In genomic region chr7:140972344-140972743, GRCh38 we compare ENCODE assay signal across 16 cellular contexts. TPM values are rescaled to one million over a fixed set of nuclear protein-coding genes. Genes with fewer than 3 reads are reported as not detected.
DNase-seq lines count a peak whose midpoint lies in the region; ATAC-seq and TF ChIP-seq lines count a peak whose summit lies in the region.
"Had no signal": no experiment of that assay in that cellular context is flagged by ENCODE, and none has a peak within 500 bp of the region (broad histone marks: within the 10 kb centered on the region; RNA-seq: fewer than 3 reads in every experiment).

No MANE protein-coding gene starts in this region.

- no peaks in the 10 kb centered on the region for H3K9me3 Mint-ChIP-seq in GM23338
- H3K9me3 Mint-ChIP-seq in effector memory CD8-positive, alpha-beta T cell, result no peaks in the 10 kb centered on the region
- H3K9me3 Mint-ChIP-seq: CD8-positive, alpha-beta T cell had no signal

- H3K4me1 ChIP-seq in GM23338 (ENCODE audit: insufficient read depth) (no peaks in the 10 kb centered on the region), hepatocyte (ENCODE audit: insufficient read depth) (peaks cover 23% of the 10 kb centered on the region), trophoblast cell (ENCODE audit: control insufficient read depth in 1 of 2, insufficient read depth in 2 of 2, low read length in 2 of 2) (peaks cover 2 to 3% of the 10 kb centered on the region in 2 experiments)

- H3K36me3 Mint-ChIP-seq in GM23338 (ENCODE audit: low read depth), result no peaks in the 10 kb centered on the region
- no peaks in the 10 kb centered on the region for H3K36me3 Mint-ChIP-seq in effector memory CD8-positive, alpha-beta T cell (ENCODE audit: insufficient read depth)
- H3K36me3 Mint-ChIP-seq: CD4-positive, CD25-positive, alpha-beta regulatory T cell; CD8-positive, alpha-beta T cell had no signal

- H2BK120ac ChIP-seq in trophoblast cell (ENCODE audit: insufficient read depth, low read length, poor library complexity), result peak overlapping the region; percentile 43

- H3K27me3 ChIP-seq in GM23338 (ENCODE audit: insufficient read depth), result no peaks in the 10 kb centered on the region
- H3K27me3 ChIP-seq in hepatocyte, result no peaks in the 10 kb centered on the region
- no peaks in the 10 kb centered on the region for H3K27me3 ChIP-seq in trophoblast cell (ENCODE audit: insufficient read depth, low read length)
- H3K27me3 ChIP-seq: BLaER1 had no signal

- no peak overlapping the region for H3K18ac ChIP-seq in trophoblast cell (ENCODE audit: low read length)

- no peaks in the 10 kb centered on the region for H3K9me3 ChIP-seq in hepatocyte (ENCODE audit: low read depth)
- no peaks in the 10 kb centered on the region for H3K9me3 ChIP-seq in trophoblast cell (ENCODE audit: insufficient read depth, low read depth, low read length)
- H3K9me3 ChIP-seq: BLaER1, Caco-2 had no signal

- no peak overlapping the region for H4K8ac ChIP-seq in trophoblast cell (ENCODE audit: low read depth, low read length)

- H3K4me3 ChIP-seq in GM23338, result no peak overlapping the region
- H3K4me3 ChIP-seq in hepatocyte, result no peak overlapping the region
- H3K4me3 ChIP-seq in trophoblast cell (ENCODE audit: low read depth, low read length), result no peak overlapping the region
- H3K4me3 ChIP-seq: BLaER1 had no signal

- H4K12ac ChIP-seq in trophoblast cell (ENCODE audit: low read depth, low read length), result no peak overlapping the region

- H2AFZ ChIP-seq in GM23338 (0 out of 2 replicates have a peak overlapping the region, but pooled peaks have one; percentile 82), hepatocyte (no peak overlapping the region), trophoblast cell (ENCODE audit: insufficient read depth, low read length, poor library complexity) (no peak overlapping the region)

- WGBS in hepatocyte (ENCODE audit: low lambda C conversion rate, missing lambda C conversion rate), result 88% methylated on average over 2 of the region's 2 CpGs
- no CpG with 5 or more reads among the region's 2 CpGs for WGBS in trophoblast cell (ENCODE audit: extremely low coverage, insufficient coverage, insufficient read length)

- H3K23ac ChIP-seq in trophoblast cell (ENCODE audit: low read length), result no peak overlapping the region

- H3K4me2 ChIP-seq in GM23338 (no peak overlapping the region), hepatocyte (no peak overlapping the region), trophoblast cell (ENCODE audit: low read length) (no peak overlapping the region)

- no peak overlapping the region for H2BK12ac ChIP-seq in trophoblast cell (ENCODE audit: low read length)

- H2BK5ac ChIP-seq in trophoblast cell (ENCODE audit: low read depth, low read length, poor library complexity), result no peak overlapping the region

- H3K9me2 ChIP-seq in GM23338 (ENCODE audit: insufficient read depth), result no peaks in the 10 kb centered on the region
- no peaks in the 10 kb centered on the region for H3K9me2 ChIP-seq in hepatocyte (replicated peaks; ENCODE audit: insufficient read depth)

- H3K14ac ChIP-seq in trophoblast cell (ENCODE audit: low read length), result no peak overlapping the region

- H4K20me1 ChIP-seq in GM23338 (replicated peaks; ENCODE audit: insufficient read depth) (no peaks in the 10 kb centered on the region), hepatocyte (ENCODE audit: insufficient read depth, poor library complexity, severe bottlenecking) (no peaks in the 10 kb centered on the region)
- H4K20me1 ChIP-seq: BLaER1 had no signal

- TF ChIP-seq CTCF in GM23338 (conservative IDR thresholded peaks at IDR 0.05; ENCODE audit: low read depth in 2 of 2) (no peak), hepatocyte (IDR thresholded peaks at IDR 0.05; ENCODE audit: poor library complexity) (no peak)

- no peak overlapping the region for H3K4ac ChIP-seq in trophoblast cell (ENCODE audit: low read depth, low read length)

- no peak overlapping the region for H3K9ac ChIP-seq in trophoblast cell (ENCODE audit: low read length)
- H3K9ac ChIP-seq: BLaER1 had no signal

- H3K79me2 ChIP-seq in GM23338 (replicated peaks; ENCODE audit: insufficient read depth), result no peaks in the 10 kb centered on the region
- H3K79me2 ChIP-seq in hepatocyte, result no peaks in the 10 kb centered on the region
- no peaks in the 10 kb centered on the region for H3K79me2 ChIP-seq in trophoblast cell (ENCODE audit: control insufficient read depth, insufficient read depth, low read length, poor library complexity)

- DNase-seq in GM23338 (ENCODE audit: low spot score), result no peak
- no peak for DNase-seq in hepatocyte (ENCODE audit: low spot score)
- no peak for DNase-seq in trophoblast cell
- no peak for DNase-seq in stimulated activated naive CD4-positive, alpha-beta T cell (lab: John Stamatoyannopoulos, UW)
- no peak for DNase-seq in ecto neural progenitor cell (ENCODE audit: low spot score)
- DNase-seq in effector memory CD8-positive, alpha-beta T cell, result no peak
- DNase-seq: CD4-positive, CD25-positive, alpha-beta regulatory T cell; CD8-positive, alpha-beta T cell; DMS153; DND-41; H7; HCEC 1CT had no signal

- ATAC-seq in GM23338, result no peak
- no peak for ATAC-seq in effector memory CD8-positive, alpha-beta T cell (replicated peaks)
- ATAC-seq: CD8-positive, alpha-beta T cell had no signal

- no peaks in the 10 kb centered on the region for H3K4me1 Mint-ChIP-seq in GM23338
- H3K4me1 Mint-ChIP-seq in effector memory CD8-positive, alpha-beta T cell (ENCODE audit: low read depth in 2 of 2), result no peaks in the 10 kb centered on the region
- H3K4me1 Mint-ChIP-seq: B cell; CD4-positive, CD25-positive, alpha-beta regulatory T cell had no signal

- H3K27me3 Mint-ChIP-seq in GM23338 (ENCODE audit: insufficient read depth, low read depth, poor library complexity), result peaks cover 2% of the 10 kb centered on the region
- H3K27me3 Mint-ChIP-seq in effector memory CD8-positive, alpha-beta T cell, result peaks cover 7 to 35% of the 10 kb centered on the region in 2 donors

- H3K27ac Mint-ChIP-seq in GM23338, result no peak overlapping the region
- H3K27ac Mint-ChIP-seq in effector memory CD8-positive, alpha-beta T cell, result no peak overlapping the region
- H3K27ac Mint-ChIP-seq: B cell; CD4-positive, CD25-positive, alpha-beta regulatory T cell; CD8-positive, alpha-beta T cell had no signal

- H2AK5ac ChIP-seq in trophoblast cell (ENCODE audit: low read length), result no peak overlapping the region

- H3K79me1 ChIP-seq in trophoblast cell (ENCODE audit: low read length), result no peaks in the 10 kb centered on the region

- H3K4me3 Mint-ChIP-seq in GM23338, result no peak overlapping the region
- H3K4me3 Mint-ChIP-seq in effector memory CD8-positive, alpha-beta T cell, result no peak overlapping the region
- H3K4me3 Mint-ChIP-seq: B cell; CD4-positive, CD25-positive, alpha-beta regulatory T cell; CD8-positive, alpha-beta T cell had no signal

- H3K36me3 ChIP-seq in GM23338 (ENCODE audit: insufficient read depth), result no peaks in the 10 kb centered on the region
- H3K36me3 ChIP-seq in hepatocyte (replicated peaks; ENCODE audit: insufficient read depth, low read depth), result no peaks in the 10 kb centered on the region
- no peaks in the 10 kb centered on the region for H3K36me3 ChIP-seq in trophoblast cell (ENCODE audit: control insufficient read depth in 1 of 2, insufficient read depth in 2 of 2, low read length in 2 of 2)
- H3K36me3 ChIP-seq: BLaER1 had no signal

- peak overlapping the region; percentile 24 for H4K91ac ChIP-seq in trophoblast cell (ENCODE audit: low read depth, low read length)

- no peak overlapping the region for H3K27ac ChIP-seq in GM23338 (ENCODE audit: low read depth)
- H3K27ac ChIP-seq in hepatocyte, result peak overlapping the region; percentile 21
- no peak overlapping the region for H3K27ac ChIP-seq in trophoblast cell (ENCODE audit: low read depth, low read length)
- H3K27ac ChIP-seq: BLaER1, C4-2B had no signal

- H3F3A ChIP-seq in GM23338 (replicated peaks; ENCODE audit: low read depth), result no peaks in the 10 kb centered on the region

TF ChIP-seq in GM23338, 12 proteins besides CTCF, POLR2A, EP300 and RAD21 (continues in another document):
- no peak for TF ChIP-seq EZH2 (IDR thresholded peaks at IDR 0.05; ENCODE audit: low read depth, unreplicated experiment)

RNA-seq across cellular contexts. Expression of gene MRPS33, which starts 42.4 kb away (rescaled TPM):
- 23.1 and 35.0 TPM in 2 replicates for total RNA-seq in GM23338 (2014; rRNA removed; shearing (Covaris generic))
- polyA plus RNA-seq in GM23338 (2016; fragmentation: Nextera tagmentation; extraction: Ambion mirVana) (134 and 140 TPM in 2 replicates), hepatocyte (71.0 and 82.9 TPM in 2 replicates)
- total RNA-seq in hepatocyte, result 33.8 and 37.6 TPM in 2 replicates
- polyA plus RNA-seq in trophoblast cell (2013), result 65.8 and 66.5 TPM in 2 replicates

RNA-seq across cellular contexts. Expression of gene BRAF, which starts 47.6 kb away (rescaled TPM):
- 36.8 and 47.0 TPM in 2 replicates for total RNA-seq in GM23338 (2014; rRNA removed; shearing (Covaris generic))
- 12.3 and 14.6 TPM in 2 replicates for polyA plus RNA-seq in GM23338 (2016; fragmentation: Nextera tagmentation; extraction: Ambion mirVana)
- total RNA-seq in hepatocyte, result 38.5 and 42.0 TPM in 2 replicates
- 14.0 and 16.4 TPM in 2 replicates for polyA plus RNA-seq in hepatocyte
- 21.6 and 21.9 TPM in 2 replicates for polyA plus RNA-seq in trophoblast cell (2013)
